9 cellular contexts compared by ENCODE assay signal in the genomic region with DNA sequence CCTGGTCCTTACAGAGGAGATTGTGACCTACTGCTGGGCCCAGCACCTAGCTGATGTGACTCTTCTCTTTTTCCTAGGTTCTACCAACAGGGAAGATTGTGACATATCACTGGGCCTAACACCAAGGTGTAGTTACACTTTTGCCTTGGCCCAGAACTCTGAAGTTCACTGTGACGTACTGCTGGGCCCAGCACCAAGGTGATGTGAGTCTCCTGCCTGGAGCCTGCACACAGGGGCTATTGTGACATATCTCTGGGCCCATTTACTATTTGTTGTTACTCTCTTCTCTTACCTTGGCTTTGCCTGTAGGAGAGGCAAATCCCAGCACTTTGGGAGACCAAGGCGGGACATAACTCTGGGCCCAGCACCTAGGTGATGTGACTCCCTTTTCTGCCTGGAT. TPM values are rescaled to one million over a fixed set of nuclear protein-coding genes. Genes with fewer than 3 reads are reported as not detected.
"Had no signal": no experiment of that assay in that cellular context is flagged by ENCODE, and none has a peak within 500 bp of the region (broad histone marks: within the 10 kb centered on the region; RNA-seq: fewer than 3 reads in every experiment).

No MANE protein-coding gene starts in this region.

- H3K36me3 ChIP-seq: HAP-1 had no signal

- H3K27ac Mint-ChIP-seq: HFFc6 had no signal

- ATAC-seq: HCT116, K562 had no signal

- DNase-seq: GM23248, GOT3, H7, HFFc6, IMR-90 had no signal

- H3K4me1 ChIP-seq: HAP-1 had no signal

- H3K4me3 Mint-ChIP-seq: HFFc6 had no signal

- H3K9me3 ChIP-seq: HAP-1 had no signal

- H3K27ac ChIP-seq: GM23248, HL-60 had no signal

- H3K4me3 ChIP-seq: GM23248, HAP-1, K562 had no signal

RNA-seq across cellular contexts. Expression of gene ZNF107, which starts 23.1 kb away (rescaled TPM):
- total RNA-seq: H7 had no signal
